In genomic region chr15:51621917-51622268, GRCh38 we compare ENCODE assay signal across 8 cellular contexts. TPM values are rescaled to one million over a fixed set of nuclear protein-coding genes. Genes with fewer than 3 reads are reported as not detected.
DNase-seq lines count a peak whose midpoint lies in the region; ATAC-seq and TF ChIP-seq lines count a peak whose summit lies in the region.

No MANE protein-coding gene starts in this region.

- peak; percentile 73 for DNase-seq in RPMI7951 (ENCODE audit: low read depth)
- DNase-seq in left ventricle myocardium superior = peak; percentile 58
- peak; percentile 42 to 92 (median 56) for DNase-seq in posterior cingulate gyrus
- no peak for DNase-seq in NCI-H2029 treated with DMSO at 0.1 percent for 48 hours (lab: John Stamatoyannopoulos, UW)

- H3K27ac ChIP-seq in C4-2B (peak overlapping the region; percentile 91), angular gyrus (ENCODE audit: low read depth, low read length) (peak overlapping the region; percentile 80)

- intact Hi-C loops in left ventricle myocardium superior (cut with micrococcal nuclease) (no loop called here), posterior cingulate gyrus (cut with DNase I) (loop anchor here (5.0 kb wide), 2 partner anchors 55 to 130 kb away; partner anchors contain the start of gene TMOD2)

- peak; percentile 25 for TF ChIP-seq CTCF in C4-2B (conservative IDR thresholded peaks at IDR 0.05)

- ATAC-seq in GM18909 (IDR thresholded peaks at IDR 0.05; ENCODE audit: poor library complexity, unreplicated experiment) (peak; percentile 47), HG03159 (IDR thresholded peaks at IDR 0.05; ENCODE audit: unreplicated experiment) (peak; percentile 46), left ventricle myocardium superior (peak; percentile 71)

RNA-seq across cellular contexts. Expression of gene DMXL2, which starts 0.7 kb away (rescaled TPM):
- 32.8 and 37.8 TPM in 2 replicates for total RNA-seq in RPMI7951 (2014; rRNA removed; shearing (Covaris generic))
- 8.7 TPM for total RNA-seq in left ventricle myocardium superior

RNA-seq across cellular contexts. Expression of gene SCG3, which starts 59.4 kb away (rescaled TPM):
- not detected in 2 replicates for total RNA-seq in RPMI7951 (2014; rRNA removed; shearing (Covaris generic))
- not detected for total RNA-seq in left ventricle myocardium superior
